ENCODE assay signal across 23 cellular contexts in the genomic region with DNA sequence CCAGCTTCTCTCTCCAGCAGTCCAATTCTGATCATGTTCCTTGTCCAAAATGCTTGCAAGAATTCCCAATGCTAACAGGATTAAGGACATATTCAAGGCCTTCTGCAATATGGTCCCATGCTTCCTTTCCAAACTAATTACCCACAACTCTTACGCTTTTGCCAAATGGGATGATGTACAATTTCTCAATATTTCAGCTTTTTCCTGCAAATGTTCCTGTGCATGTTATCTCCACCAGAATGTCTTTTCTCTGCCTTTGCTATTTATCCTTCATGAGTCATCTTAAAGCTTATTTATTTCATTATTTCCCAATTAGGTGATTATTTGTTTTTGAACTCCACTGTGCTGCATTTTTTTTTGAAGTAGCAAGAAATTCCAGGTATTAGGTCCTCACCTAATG.
"Had no signal": no experiment of that assay in that cellular context is flagged by ENCODE, and none has a peak within 500 bp of the region (broad histone marks: within the 10 kb centered on the region; RNA-seq: fewer than 3 reads in every experiment).

No MANE protein-coding gene starts in this region.

- DNase-seq: effector CD4-positive, alpha-beta T cell; endodermal cell; erythroblast; foreskin keratinocyte; left colon; left ventricle myocardium superior; mesenchymal stem cell; midbrain; nucleus accumbens; pancreas; right cardiac atrium; stimulated activated CD4-positive, alpha-beta T cell treated with anti-CD3 and anti-CD28 coated beads, Interleukin-4, amount 100 ng/mL, for 1 hour; stimulated activated CD8-positive, alpha-beta memory T cell treated with anti-CD3 and anti-CD28 coated beads, Interleukin-4, amount 100 ng/mL, for 48 hours; stimulated activated naive CD8-positive, alpha-beta T cell treated with anti-CD3 and anti-CD28 coated beads, Interleukin-15, Interleukin-2, amounts not matched to agents 100 U/mL and 50 U/mL, for 24 hours; thyroid gland; uterus had no signal

- H3K9ac ChIP-seq: neural progenitor cell had no signal

- H3K36me3 ChIP-seq: neural progenitor cell, pancreas, suprapubic skin, thyroid gland, uterus had no signal

- H3K27ac ChIP-seq: coronary artery, foreskin keratinocyte, hepatocyte, neural progenitor cell, pancreas, suprapubic skin, thyroid gland, uterus had no signal

- H2AFZ ChIP-seq: hepatocyte, neural progenitor cell had no signal

- H3K4me3 ChIP-seq: coronary artery, hepatocyte, lung, neural progenitor cell, pancreas, suprapubic skin, thyroid gland, uterus had no signal

- H3K27me3 ChIP-seq: foreskin keratinocyte, hepatocyte, neural progenitor cell, pancreas, suprapubic skin, thyroid gland, uterus had no signal

- H3K9me3 ChIP-seq: pancreas, suprapubic skin, thyroid gland, uterus had no signal

- H3K4me1 ChIP-seq: neural progenitor cell, pancreas, suprapubic skin, thyroid gland, uterus had no signal

- H3K4me2 ChIP-seq: hepatocyte, neural progenitor cell had no signal

- ATAC-seq: foreskin keratinocyte; left colon; left ventricle myocardium superior; natural killer cell treated with Interleukin-12 subunit alpha and Interleukin-12 subunit beta and Interleukin-15 and Interleukin-18, amount 100 ng/mL, for 72 hours; pancreas; right cardiac atrium; stimulated activated effector memory CD8-positive, alpha-beta T cell treated with anti-CD3 and anti-CD28 coated beads, Interleukin-12 subunit alpha, Interleukin-12 subunit beta, amount 100 ng/mL, for 72 hours; stimulated activated naive CD8-positive, alpha-beta T cell treated with anti-CD3 and anti-CD28 coated beads, Interleukin-15, Interleukin-2, amounts not matched to agents 100 U/mL and 50 U/mL, for 24 hours had no signal
